ENCODE assay signal across 1 cellular context in the genomic region with DNA sequence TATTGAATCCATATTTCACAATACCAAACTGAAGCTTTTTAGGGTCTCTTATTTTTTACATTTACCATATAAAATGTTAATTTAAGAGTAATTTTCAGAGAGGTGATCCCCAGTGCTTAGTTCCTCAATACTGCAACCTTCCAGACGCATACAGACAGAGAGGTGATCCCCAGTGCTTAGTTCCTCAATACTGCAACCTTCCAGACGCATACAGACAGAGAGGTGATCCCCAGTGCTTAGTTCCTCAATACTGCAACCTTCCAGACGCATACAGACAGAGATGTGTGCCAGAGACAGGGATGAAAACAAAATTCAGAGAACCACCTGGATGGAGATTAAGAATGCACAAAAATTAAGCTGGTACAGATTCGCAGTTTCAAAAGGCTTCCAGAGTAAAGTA. TPM values are rescaled to one million over a fixed set of nuclear protein-coding genes. Genes with fewer than 3 reads are reported as not detected.
"Had no signal": no experiment of that assay in that cellular context is flagged by ENCODE, and none has a peak within 500 bp of the region (broad histone marks: within the 10 kb centered on the region; RNA-seq: fewer than 3 reads in every experiment).

No MANE protein-coding gene starts in this region.

RNA-seq across cellular contexts. Expression of a gene that starts 32.3 kb away (rescaled TPM):
- total RNA-seq: HT-29 had no signal
